In genomic region chr11:17258670-17259069, GRCh38 we compare ENCODE assay signal across 1 cellular context.
TF ChIP-seq lines count a peak whose summit lies in the region.

No MANE protein-coding gene starts in this region.

TF ChIP-seq in K562, 482 proteins besides CTCF, POLR2A, EP300 and RAD21 (continued from another document and continues in another):
- TF ChIP-seq, protein P1, sequence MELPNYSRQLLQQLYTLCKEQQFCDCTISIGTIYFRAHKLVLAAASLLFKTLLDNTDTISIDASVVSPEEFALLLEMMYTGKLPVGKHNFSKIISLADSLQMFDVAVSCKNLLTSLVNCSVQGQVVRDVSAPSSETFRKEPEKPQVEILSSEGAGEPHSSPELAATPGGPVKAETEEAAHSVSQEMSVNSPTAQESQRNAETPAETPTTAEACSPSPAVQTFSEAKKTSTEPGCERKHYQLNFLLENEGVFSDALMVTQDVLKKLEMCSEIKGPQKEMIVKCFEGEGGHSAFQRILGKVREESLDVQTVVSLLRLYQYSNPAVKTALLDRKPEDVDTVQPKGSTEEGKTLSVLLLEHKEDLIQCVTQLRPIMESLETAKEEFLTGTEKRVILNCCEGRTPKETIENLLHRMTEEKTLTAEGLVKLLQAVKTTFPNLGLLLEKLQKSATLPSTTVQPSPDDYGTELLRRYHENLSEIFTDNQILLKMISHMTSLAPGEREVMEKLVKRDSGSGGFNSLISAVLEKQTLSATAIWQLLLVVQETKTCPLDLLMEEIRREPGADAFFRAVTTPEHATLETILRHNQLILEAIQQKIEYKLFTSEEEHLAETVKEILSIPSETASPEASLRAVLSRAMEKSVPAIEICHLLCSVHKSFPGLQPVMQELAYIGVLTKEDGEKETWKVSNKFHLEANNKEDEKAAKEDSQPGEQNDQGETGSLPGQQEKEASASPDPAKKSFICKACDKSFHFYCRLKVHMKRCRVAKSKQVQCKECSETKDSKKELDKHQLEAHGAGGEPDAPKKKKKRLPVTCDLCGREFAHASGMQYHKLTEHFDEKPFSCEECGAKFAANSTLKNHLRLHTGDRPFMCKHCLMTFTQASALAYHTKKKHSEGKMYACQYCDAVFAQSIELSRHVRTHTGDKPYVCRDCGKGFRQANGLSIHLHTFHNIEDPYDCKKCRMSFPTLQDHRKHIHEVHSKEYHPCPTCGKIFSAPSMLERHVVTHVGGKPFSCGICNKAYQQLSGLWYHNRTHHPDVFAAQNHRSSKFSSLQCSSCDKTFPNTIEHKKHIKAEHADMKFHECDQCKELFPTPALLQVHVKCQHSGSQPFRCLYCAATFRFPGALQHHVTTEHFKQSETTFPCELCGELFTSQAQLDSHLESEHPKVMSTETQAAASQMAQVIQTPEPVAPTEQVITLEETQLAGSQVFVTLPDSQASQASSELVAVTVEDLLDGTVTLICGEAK (IDR thresholded peaks at IDR 0.05): 0 out of 2 replicates have a peak, but pooled peaks have one; percentile 12
- TF ChIP-seq, protein P1 (CRISPR knock-in tag; IDR thresholded peaks at IDR 0.05): no peak
- TF ChIP-seq FOXM1 (IDR thresholded peaks at IDR 0.05; ENCODE audit: low read depth) (0 out of 2 replicates have a peak, but pooled peaks have one; percentile 20), FOXM1 (CRISPR knock-in tag; IDR thresholded peaks at IDR 0.05; ENCODE audit: low read depth) (no peak), TCF3 (CRISPR knock-in tag; IDR thresholded peaks at IDR 0.05) (peak; percentile 76), ZNF24 (IDR thresholded peaks at IDR 0.05) (0 out of 2 replicates have a peak, but pooled peaks have one; percentile 6), MTF1 (CRISPR knock-in tag; IDR thresholded peaks at IDR 0.05; ENCODE audit: borderline replicate concordance) (no peak), MCM2 (IDR thresholded peaks at IDR 0.05; ENCODE audit: low read depth) (no peak), ZBTB1 (CRISPR knock-in tag; IDR thresholded peaks at IDR 0.05; ENCODE audit: borderline replicate concordance, low read depth) (no peak), SMARCC2 (IDR thresholded peaks at IDR 0.05; ENCODE audit: low read depth) (no peak), CBFA2T3 (IDR thresholded peaks at IDR 0.05) (peak; percentile 76), BRD9 (IDR thresholded peaks at IDR 0.05; ENCODE audit: low read depth, partially characterized antibody) (no peak), ZSCAN32 (CRISPR knock-in tag; IDR thresholded peaks at IDR 0.05) (no peak), CREB1 (IDR thresholded peaks at IDR 0.05) (no peak), CREB1 (CRISPR knock-in tag; IDR thresholded peaks at IDR 0.05) (no peak), NFE2L1 (tag; IDR thresholded peaks at IDR 0.05; ENCODE audit: borderline replicate concordance, low read depth) (no peak), FOXP1 (CRISPR knock-in tag; IDR thresholded peaks at IDR 0.05) (no peak), ZNF551 (CRISPR knock-in tag; IDR thresholded peaks at IDR 0.05) (no peak), RCOR1 (IDR thresholded peaks at IDR 0.05; ENCODE audit: borderline replicate concordance in 1 of 2, low read depth in 2 of 2, low read length in 2 of 2) (0 out of 4 replicates have a peak, but pooled peaks of 1 of the 2 experiments have one; percentile 29), SMARCE1 (IDR thresholded peaks at IDR 0.05) (peak; percentile 48; the same call in 1 of the 2 replicates), NBN (IDR thresholded peaks at IDR 0.05; ENCODE audit: low read depth) (no peak), BCLAF1 (IDR thresholded peaks at IDR 0.05; ENCODE audit: borderline replicate concordance in 1 of 2, control insufficient read depth in 1 of 2, low read depth in 2 of 2, low read length in 1 of 2) (no peak), LEF1 (IDR thresholded peaks at IDR 0.05) (peak; percentile 66; the same call in 1 of the 2 replicates), PYGO2 (tag; IDR thresholded peaks at IDR 0.05) (no peak), ZNF586 (CRISPR knock-in tag; conservative IDR thresholded peaks at IDR 0.05) (no peak), ZC3H8 (IDR thresholded peaks at IDR 0.05) (no peak), ARNT (IDR thresholded peaks at IDR 0.05) (no peak), HNRNPK (IDR thresholded peaks at IDR 0.05; ENCODE audit: low read depth, low read length, poor library complexity, severe bottlenecking) (no peak), PHF21A (IDR thresholded peaks at IDR 0.05; ENCODE audit: borderline replicate concordance, low read depth) (no peak), ZNF133 (CRISPR knock-in tag; IDR thresholded peaks at IDR 0.05) (no peak), HMBOX1 (IDR thresholded peaks at IDR 0.05) (peak; percentile 83), CSDE1 (IDR thresholded peaks at IDR 0.05) (no peak), EP400 (IDR thresholded peaks at IDR 0.05) (no peak), ELF2 (CRISPR knock-in tag; IDR thresholded peaks at IDR 0.05) (no peak), CXXC5 (CRISPR knock-in tag; IDR thresholded peaks at IDR 0.05) (no peak), BRF1 (IDR thresholded peaks at IDR 0.05; ENCODE audit: borderline replicate concordance, extremely low read depth, insufficient read length) (no peak), TCF7 (IDR thresholded peaks at IDR 0.05; ENCODE audit: borderline replicate concordance) (no peak), HDAC2 (IDR thresholded peaks at IDR 0.05) (no peak), BCL6 (CRISPR knock-in tag; IDR thresholded peaks at IDR 0.05) (no peak), KLF1 (tag; IDR thresholded peaks at IDR 0.05) (no peak), SRSF9 (IDR thresholded peaks at IDR 0.05; ENCODE audit: borderline replicate concordance, low read depth, low read length) (no peak), TAF1 (IDR thresholded peaks at IDR 0.05; ENCODE audit: control insufficient read depth, extremely low read depth, insufficient read depth, low read length, severe bottlenecking) (no peak), HSF4 (CRISPR knock-in tag; IDR thresholded peaks at IDR 0.05; ENCODE audit: borderline replicate concordance) (no peak), KDM1A (IDR thresholded peaks at IDR 0.05) (0 out of 4 replicates have a peak, but pooled peaks of 1 of the 2 experiments have one; percentile 30), ZNF77 (CRISPR knock-in tag; IDR thresholded peaks at IDR 0.05) (no peak)
- TF ChIP-seq, protein P2, sequence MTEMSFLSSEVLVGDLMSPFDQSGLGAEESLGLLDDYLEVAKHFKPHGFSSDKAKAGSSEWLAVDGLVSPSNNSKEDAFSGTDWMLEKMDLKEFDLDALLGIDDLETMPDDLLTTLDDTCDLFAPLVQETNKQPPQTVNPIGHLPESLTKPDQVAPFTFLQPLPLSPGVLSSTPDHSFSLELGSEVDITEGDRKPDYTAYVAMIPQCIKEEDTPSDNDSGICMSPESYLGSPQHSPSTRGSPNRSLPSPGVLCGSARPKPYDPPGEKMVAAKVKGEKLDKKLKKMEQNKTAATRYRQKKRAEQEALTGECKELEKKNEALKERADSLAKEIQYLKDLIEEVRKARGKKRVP (CRISPR knock-in tag; IDR thresholded peaks at IDR 0.05): no peak
- TF ChIP-seq, protein P3, sequence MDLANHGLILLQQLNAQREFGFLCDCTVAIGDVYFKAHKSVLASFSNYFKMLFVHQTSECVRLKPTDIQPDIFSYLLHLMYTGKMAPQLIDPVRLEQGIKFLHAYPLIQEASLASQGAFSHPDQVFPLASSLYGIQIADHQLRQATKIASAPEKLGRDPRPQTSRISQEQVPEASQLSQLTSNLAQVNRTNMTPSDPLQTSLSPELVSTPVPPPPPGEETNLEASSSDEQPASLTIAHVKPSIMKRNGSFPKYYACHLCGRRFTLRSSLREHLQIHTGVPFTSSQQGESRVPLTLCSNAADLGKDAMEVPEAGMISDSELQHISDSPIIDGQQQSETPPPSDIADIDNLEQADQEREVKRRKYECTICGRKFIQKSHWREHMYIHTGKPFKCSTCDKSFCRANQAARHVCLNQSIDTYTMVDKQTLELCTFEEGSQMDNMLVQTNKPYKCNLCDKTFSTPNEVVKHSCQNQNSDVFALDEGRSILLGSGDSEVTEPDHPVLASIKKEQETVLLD (IDR thresholded peaks at IDR 0.05): no peak
- TF ChIP-seq, protein P4, sequence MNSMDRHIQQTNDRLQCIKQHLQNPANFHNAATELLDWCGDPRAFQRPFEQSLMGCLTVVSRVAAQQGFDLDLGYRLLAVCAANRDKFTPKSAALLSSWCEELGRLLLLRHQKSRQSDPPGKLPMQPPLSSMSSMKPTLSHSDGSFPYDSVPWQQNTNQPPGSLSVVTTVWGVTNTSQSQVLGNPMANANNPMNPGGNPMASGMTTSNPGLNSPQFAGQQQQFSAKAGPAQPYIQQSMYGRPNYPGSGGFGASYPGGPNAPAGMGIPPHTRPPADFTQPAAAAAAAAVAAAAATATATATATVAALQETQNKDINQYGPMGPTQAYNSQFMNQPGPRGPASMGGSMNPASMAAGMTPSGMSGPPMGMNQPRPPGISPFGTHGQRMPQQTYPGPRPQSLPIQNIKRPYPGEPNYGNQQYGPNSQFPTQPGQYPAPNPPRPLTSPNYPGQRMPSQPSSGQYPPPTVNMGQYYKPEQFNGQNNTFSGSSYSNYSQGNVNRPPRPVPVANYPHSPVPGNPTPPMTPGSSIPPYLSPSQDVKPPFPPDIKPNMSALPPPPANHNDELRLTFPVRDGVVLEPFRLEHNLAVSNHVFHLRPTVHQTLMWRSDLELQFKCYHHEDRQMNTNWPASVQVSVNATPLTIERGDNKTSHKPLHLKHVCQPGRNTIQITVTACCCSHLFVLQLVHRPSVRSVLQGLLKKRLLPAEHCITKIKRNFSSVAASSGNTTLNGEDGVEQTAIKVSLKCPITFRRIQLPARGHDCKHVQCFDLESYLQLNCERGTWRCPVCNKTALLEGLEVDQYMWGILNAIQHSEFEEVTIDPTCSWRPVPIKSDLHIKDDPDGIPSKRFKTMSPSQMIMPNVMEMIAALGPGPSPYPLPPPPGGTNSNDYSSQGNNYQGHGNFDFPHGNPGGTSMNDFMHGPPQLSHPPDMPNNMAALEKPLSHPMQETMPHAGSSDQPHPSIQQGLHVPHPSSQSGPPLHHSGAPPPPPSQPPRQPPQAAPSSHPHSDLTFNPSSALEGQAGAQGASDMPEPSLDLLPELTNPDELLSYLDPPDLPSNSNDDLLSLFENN (IDR thresholded peaks at IDR 0.05; ENCODE audit: low read depth in 2 of 2, low read length in 2 of 2): no peak
- TF ChIP-seq, protein P5, sequence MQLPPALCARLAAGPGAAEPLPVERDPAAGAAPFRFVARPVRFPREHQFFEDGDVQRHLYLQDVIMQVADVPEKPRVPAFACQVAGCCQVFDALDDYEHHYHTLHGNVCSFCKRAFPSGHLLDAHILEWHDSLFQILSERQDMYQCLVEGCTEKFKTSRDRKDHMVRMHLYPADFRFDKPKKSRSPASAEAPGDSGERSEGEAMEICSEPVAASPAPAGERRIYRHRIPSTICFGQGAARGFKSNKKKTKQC (CRISPR knock-in tag; IDR thresholded peaks at IDR 0.05): no peak
